Comparison of ENCODE assay signal across 8 cellular contexts in genomic region chr11:8810331-8811301, GRCh38.
DNase-seq lines count a peak whose midpoint lies in the region; ATAC-seq lines count a peak whose summit lies in the region.

No MANE protein-coding gene starts in this region.

- H3K4me2 ChIP-seq in BLaER1: peak overlapping the region; percentile 49

- no peak overlapping the region for H3K9ac ChIP-seq in BLaER1

- H3K27ac ChIP-seq in BLaER1 (no peak overlapping the region), SJSA1 (0 out of 2 replicates have a peak overlapping the region, but pooled peaks have one; percentile 6)

- H3K4me1 Mint-ChIP-seq in stimulated activated effector memory CD8-positive, alpha-beta T cell treated with anti-CD3 and anti-CD28 coated beads, Interleukin-12 subunit alpha, Interleukin-12 subunit beta, amount 100 ng/mL, for 72 hours: peaks cover 8% of the 10 kb centered on the region

- H3K4me1 ChIP-seq in BLaER1 (peaks cover 32% of the 10 kb centered on the region), SJSA1 (replicated peaks) (peaks cover 26% of the 10 kb centered on the region)

- H3K9me3 Mint-ChIP-seq in stimulated activated effector memory CD8-positive, alpha-beta T cell treated with anti-CD3 and anti-CD28 coated beads, Interleukin-12 subunit alpha, Interleukin-12 subunit beta, amount 100 ng/mL, for 72 hours: no peaks in the 10 kb centered on the region

- no peaks in the 10 kb centered on the region for H4K20me1 ChIP-seq in BLaER1

- no peak overlapping the region for H3K4me3 ChIP-seq in BLaER1
- peak overlapping the region; percentile 25 for H3K4me3 ChIP-seq in SJSA1

- no peak overlapping the region for H3K27ac Mint-ChIP-seq in stimulated activated effector memory CD8-positive, alpha-beta T cell treated with anti-CD3 and anti-CD28 coated beads, Interleukin-12 subunit alpha, Interleukin-12 subunit beta, amount 100 ng/mL, for 72 hours

- H3K9me3 ChIP-seq in BLaER1 (no peaks in the 10 kb centered on the region), SJSA1 (replicated peaks) (no peaks in the 10 kb centered on the region)

- ATAC-seq in HG03280 (IDR thresholded peaks at IDR 0.05; ENCODE audit: unreplicated experiment) (peak; percentile 65), left lobe of liver (peak; percentile 94), HG02870 (IDR thresholded peaks at IDR 0.05; ENCODE audit: unreplicated experiment) (no peak)
- ATAC-seq in stimulated activated effector memory CD8-positive, alpha-beta T cell treated with anti-CD3 and anti-CD28 coated beads, Interleukin-12 subunit alpha, Interleukin-12 subunit beta, amount 100 ng/mL, for 72 hours: peak; percentile 33

- H3K36me3 Mint-ChIP-seq in stimulated activated effector memory CD8-positive, alpha-beta T cell treated with anti-CD3 and anti-CD28 coated beads, Interleukin-12 subunit alpha, Interleukin-12 subunit beta, amount 100 ng/mL, for 72 hours: no peaks in the 10 kb centered on the region

- H3K27me3 ChIP-seq in BLaER1 (peaks cover 13% of the 10 kb centered on the region), SJSA1 (replicated peaks) (no peaks in the 10 kb centered on the region)

- H3K4me3 Mint-ChIP-seq in stimulated activated effector memory CD8-positive, alpha-beta T cell treated with anti-CD3 and anti-CD28 coated beads, Interleukin-12 subunit alpha, Interleukin-12 subunit beta, amount 100 ng/mL, for 72 hours: peak overlapping the region; percentile 8

- DNase-seq in SJSA1 (ENCODE audit: low read depth in 1 of 2, low spot score in 2 of 2) (peak; percentile 54), ecto neural progenitor cell (ENCODE audit: low spot score) (peak; percentile 90), left lobe of liver (ENCODE audit: low spot score) (peak; percentile 81), SW 1271 (lab: John Stamatoyannopoulos, UW) (no peak)
- DNase-seq in stimulated activated effector memory CD8-positive, alpha-beta T cell treated with anti-CD3 and anti-CD28 coated beads, Interleukin-12 subunit alpha, Interleukin-12 subunit beta, amount 100 ng/mL, for 72 hours (ENCODE audit: low spot score in 2 of 2): no peak

- H3K36me3 ChIP-seq in BLaER1 (no peaks in the 10 kb centered on the region), SJSA1 (no peaks in the 10 kb centered on the region)

Comparison
In these comparisons a context has a peak if more than half of its experiments do, and no peak if none do; other contexts are left out.
1. DNase-seq: peak in SJSA1 (2 of 2), ecto neural progenitor cell (single experiment) and left lobe of liver (single experiment); none in stimulated activated effector memory CD8-positive, alpha-beta T cell treated with anti-CD3 and anti-CD28 coated beads, Interleukin-12 subunit alpha, Interleukin-12 subunit beta, amount 100 ng/mL, for 72 hours (0 of 2) and SW 1271 (0 of 2).